In the genomic region with DNA sequence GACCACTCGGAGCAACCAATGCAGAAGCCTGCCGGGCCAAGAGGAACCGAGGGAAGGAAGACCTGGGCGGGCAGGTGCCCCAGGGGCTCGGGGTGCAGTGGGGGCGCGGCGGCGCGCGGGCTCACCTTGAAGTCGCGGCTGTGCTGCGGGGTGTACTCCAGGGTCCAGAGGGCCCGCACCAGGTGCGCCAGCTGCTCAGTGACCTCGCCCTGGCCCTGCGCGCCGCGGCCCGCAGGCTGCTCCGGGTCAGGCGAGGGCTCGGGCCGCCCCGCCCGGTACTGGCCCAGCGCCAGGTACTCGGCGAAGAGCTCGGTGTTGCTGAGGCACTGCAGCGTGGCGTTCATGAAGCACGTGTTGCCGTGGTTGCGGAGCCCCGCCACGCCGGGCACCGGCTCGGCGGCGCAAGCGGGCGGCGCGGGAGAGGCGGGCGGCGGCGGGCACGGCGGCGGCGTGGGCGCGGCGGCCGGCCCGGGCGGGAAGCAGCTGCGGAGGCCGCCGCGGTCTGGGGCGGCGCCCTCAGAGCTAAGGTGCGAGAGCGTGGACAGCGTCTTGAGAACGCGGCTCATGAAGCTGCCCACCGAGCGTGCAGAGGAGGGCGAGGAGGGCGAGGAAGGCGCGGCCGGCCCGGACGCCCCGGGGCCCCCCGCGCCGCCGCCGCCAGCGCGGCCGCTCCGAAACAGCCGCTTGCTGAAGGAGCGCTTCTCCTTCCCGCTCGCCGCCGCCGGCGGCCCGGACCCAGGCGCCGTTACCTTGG, we compare ENCODE assay signal across 8 cellular contexts. TPM values are rescaled to one million over a fixed set of nuclear protein-coding genes. Genes with fewer than 3 reads are reported as not detected.
DNase-seq lines count a peak whose midpoint lies in the region; ATAC-seq and TF ChIP-seq lines count a peak whose summit lies in the region.

No MANE protein-coding gene starts in this region.

- H3K27me3 Mint-ChIP-seq in activated CD8-positive, alpha-beta memory T cell treated with anti-CD3 and anti-CD28 coated beads, Interleukin-2, amount 10 ng/mL, durations not matched to agents 7 days and 5 days: peaks cover 6% of the 10 kb centered on the region
- peaks cover 14% of the 10 kb centered on the region for H3K27me3 Mint-ChIP-seq in endothelial cell (ENCODE audit: unreplicated experiment)

- peaks cover 3% of the 10 kb centered on the region for H3K36me3 Mint-ChIP-seq in activated CD8-positive, alpha-beta memory T cell treated with anti-CD3 and anti-CD28 coated beads, Interleukin-2, amount 10 ng/mL, durations not matched to agents 7 days and 5 days
- peaks cover 11% of the 10 kb centered on the region for H3K36me3 Mint-ChIP-seq in endothelial cell (ENCODE audit: low read depth, unreplicated experiment)

- no peaks in the 10 kb centered on the region for H3K9me3 Mint-ChIP-seq in activated CD8-positive, alpha-beta memory T cell treated with anti-CD3 and anti-CD28 coated beads, Interleukin-2, amount 10 ng/mL, durations not matched to agents 7 days and 5 days (ENCODE audit: low read depth)
- H3K9me3 Mint-ChIP-seq in endothelial cell (ENCODE audit: unreplicated experiment): peaks cover 6% of the 10 kb centered on the region

- peaks cover 29% of the 10 kb centered on the region for H3K4me1 Mint-ChIP-seq in activated CD8-positive, alpha-beta memory T cell treated with anti-CD3 and anti-CD28 coated beads, Interleukin-2, amount 10 ng/mL, durations not matched to agents 7 days and 5 days
- H3K4me1 Mint-ChIP-seq in endothelial cell (ENCODE audit: unreplicated experiment): peaks cover 40% of the 10 kb centered on the region

- peak overlapping the region; percentile 79 for H3K27ac Mint-ChIP-seq in activated CD8-positive, alpha-beta memory T cell treated with anti-CD3 and anti-CD28 coated beads, Interleukin-2, amount 10 ng/mL, durations not matched to agents 7 days and 5 days
- H3K27ac Mint-ChIP-seq in endothelial cell (ENCODE audit: unreplicated experiment): peak overlapping the region; percentile 78

- H3K4me3 Mint-ChIP-seq in activated CD8-positive, alpha-beta memory T cell treated with anti-CD3 and anti-CD28 coated beads, Interleukin-2, amount 10 ng/mL, durations not matched to agents 7 days and 5 days: peak overlapping the region; percentile 81
- peak overlapping the region; percentile 97 for H3K4me3 Mint-ChIP-seq in endothelial cell (ENCODE audit: unreplicated experiment)

- CTCF ChIA-PET in activated CD8-positive, alpha-beta memory T cell treated with anti-CD3 and anti-CD28 coated beads, Interleukin-2, amount 10 ng/mL, durations not matched to agents 7 days and 5 days (lab: Charles Lee): interaction anchor here (1.0 to 1.5 kb wide), 2 partner anchors 12 to 29 kb away, joined by 3 to 4 read pairs; no protein-coding TSS in a partner anchor

- DNase-seq in DMS153 (lab: John Stamatoyannopoulos, UW) (peak; percentile 30), DMS153 treated with DMSO at 0.1 percent for 48 hours (lab: John Stamatoyannopoulos, UW; ENCODE audit: unreplicated experiment) (no peak), NCI-H2196 treated with DMSO at 0.1 percent for 48 hours (lab: John Stamatoyannopoulos, UW; ENCODE audit: unreplicated experiment) (peak; percentile 37), endothelial cell (ENCODE audit: low spot score) (peak; percentile 39), midbrain (lab: John Stamatoyannopoulos, UW) (peak; percentile 49)
- peak; percentile 51 for DNase-seq in activated CD8-positive, alpha-beta memory T cell treated with anti-CD3 and anti-CD28 coated beads, Interleukin-2, amount 10 ng/mL, durations not matched to agents 7 days and 5 days
- peak; percentile 8 to 13 for DNase-seq in stimulated activated CD8-positive, alpha-beta memory T cell treated with anti-CD3 and anti-CD28 coated beads, Interleukin-4, amount 100 ng/mL, for 1 hour (ENCODE audit: low read depth in 2 of 2, low spot score in 1 of 2)

- ATAC-seq in HG02840 (IDR thresholded peaks at IDR 0.05; ENCODE audit: low FRiP score, unreplicated experiment): peak; percentile 41
- ATAC-seq in activated CD8-positive, alpha-beta memory T cell treated with anti-CD3 and anti-CD28 coated beads, Interleukin-2, amount 10 ng/mL, durations not matched to agents 7 days and 5 days: peak; percentile 38

- TF ChIP-seq CTCF in endothelial cell (IDR thresholded peaks at IDR 0.05; ENCODE audit: unreplicated experiment): no peak

RNA-seq across cellular contexts. Expression of a gene that starts 0.6 kb away (rescaled TPM):
- 1 to 10 TPM; 7.0 to 7.1 TPM for total RNA-seq in activated CD8-positive, alpha-beta memory T cell treated with anti-CD3 and anti-CD28 coated beads, Interleukin-2, amount 10 ng/mL, durations not matched to agents 7 days and 5 days
- 32.0 TPM for total RNA-seq in endothelial cell (ENCODE audit: unreplicated experiment)

RNA-seq across cellular contexts. Expression of a gene that starts 33.9 kb away (rescaled TPM):
- not detected for total RNA-seq in activated CD8-positive, alpha-beta memory T cell treated with anti-CD3 and anti-CD28 coated beads, Interleukin-2, amount 10 ng/mL, durations not matched to agents 7 days and 5 days
- not detected for total RNA-seq in endothelial cell (ENCODE audit: unreplicated experiment)
